15 cellular contexts compared by ENCODE assay signal in the genomic region with DNA sequence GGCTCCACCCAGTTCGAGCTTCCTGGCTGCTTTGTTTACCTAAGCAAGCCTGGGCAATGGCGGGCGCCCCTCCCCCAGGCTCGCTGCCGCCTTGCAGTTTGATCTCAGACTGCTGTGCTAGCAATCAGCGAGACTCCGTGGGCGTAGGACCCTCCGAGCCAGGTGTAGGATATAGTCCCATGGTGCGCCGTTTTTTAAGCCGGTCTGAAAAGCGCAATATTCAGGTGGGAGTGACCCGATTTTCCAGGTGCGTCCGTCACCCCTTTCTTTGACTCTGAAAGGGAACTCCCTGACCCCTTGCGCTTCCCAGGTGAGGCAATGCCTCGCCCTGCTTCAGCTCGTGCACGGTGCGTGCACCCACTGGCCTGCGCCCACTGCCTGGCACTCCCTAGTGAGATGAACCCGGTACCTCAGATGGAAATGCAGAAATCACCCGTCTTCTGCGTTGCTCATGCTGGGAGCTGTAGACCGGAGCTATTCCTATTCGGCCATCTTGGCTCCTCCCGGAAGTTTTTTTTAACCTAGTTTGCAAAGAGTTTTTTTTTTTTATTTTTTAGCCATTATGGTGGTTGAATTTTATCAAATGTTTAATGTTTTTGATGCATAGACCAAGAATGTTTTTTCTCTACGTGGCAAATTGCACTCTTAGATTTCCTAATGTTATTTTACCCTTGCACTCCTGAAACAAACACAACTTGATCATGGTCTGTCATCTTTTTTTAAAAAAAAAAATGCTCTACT. TPM values are rescaled to one million over a fixed set of nuclear protein-coding genes. Genes with fewer than 3 reads are reported as not detected.
"Had no signal": no experiment of that assay in that cellular context is flagged by ENCODE, and none has a peak within 500 bp of the region (broad histone marks: within the 10 kb centered on the region; RNA-seq: fewer than 3 reads in every experiment).

No MANE protein-coding gene starts in this region.

RNA-seq across cellular contexts. Expression of gene STOML3, which starts 15.9 kb away (rescaled TPM):
- total RNA-seq: bronchial epithelial cell; dermis microvascular lymphatic vessel endothelial cell; fibroblast of lung; kidney epithelial cell; lower leg skin; naive thymus-derived CD4-positive, alpha-beta T cell; psoas muscle; sigmoid colon; smooth muscle cell; stomach; T-helper 1 cell treated with Interleukin-12 subunit alpha and Interleukin-12 subunit beta and Interleukin-4 antibody, amounts not matched to agents 30 ng/mL and 1 ng/mL, for 36 hours; urinary bladder had no signal
- polyA plus RNA-seq: adipose tissue; fibroblast of lung; immature natural killer cell; naive thymus-derived CD4-positive, alpha-beta T cell; ovary; psoas muscle; smooth muscle cell; stomach; urinary bladder had no signal
